17 cellular contexts compared by ENCODE assay signal in the genomic region with DNA sequence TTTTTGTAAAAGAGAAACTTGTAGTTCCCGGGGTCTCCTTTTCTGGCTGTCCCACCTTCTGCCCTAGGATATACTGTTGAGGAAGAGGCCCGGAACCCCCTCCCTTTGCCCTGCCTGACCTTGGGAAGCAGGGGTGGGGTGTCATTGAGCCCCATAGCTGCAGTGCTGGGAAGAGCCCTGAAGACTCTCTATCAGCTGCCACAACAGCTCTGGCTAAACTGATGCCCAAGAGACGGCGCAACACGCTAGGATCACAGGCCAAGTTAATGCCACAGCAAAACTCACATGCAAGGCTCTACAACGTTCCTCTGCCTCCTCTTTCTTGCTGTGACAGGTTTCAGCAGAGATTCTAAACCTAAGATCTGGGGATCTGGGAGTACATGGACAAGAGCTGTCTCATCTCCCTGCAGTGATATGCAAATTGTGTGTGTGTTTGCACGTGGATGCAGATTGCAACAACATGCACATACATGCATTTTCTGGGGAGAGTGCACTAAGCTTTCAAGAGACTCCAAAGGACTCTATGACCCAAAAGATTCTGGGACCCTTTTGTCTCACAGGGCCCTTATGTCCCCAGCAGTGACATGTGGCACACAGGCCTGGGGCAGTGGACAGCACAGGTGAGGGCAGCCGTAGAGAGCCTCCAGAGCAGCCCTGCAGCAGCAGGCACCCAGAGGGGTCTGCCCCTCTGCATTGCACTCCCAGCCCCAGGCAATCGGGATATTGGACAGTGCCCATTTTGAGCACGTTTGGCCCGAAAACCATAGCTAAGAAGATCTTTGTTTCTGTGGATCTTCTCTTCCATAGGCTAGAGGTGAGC. TPM values are rescaled to one million over a fixed set of nuclear protein-coding genes. Genes with fewer than 3 reads are reported as not detected.
DNase-seq lines count a peak whose midpoint lies in the region; ATAC-seq lines count a peak whose summit lies in the region.
"Had no signal": no experiment of that assay in that cellular context is flagged by ENCODE, and none has a peak within 500 bp of the region (broad histone marks: within the 10 kb centered on the region; RNA-seq: fewer than 3 reads in every experiment).

No MANE protein-coding gene starts in this region.

- H3K27ac ChIP-seq in SJCRH30: peak overlapping the region; percentile 95
- H3K27ac ChIP-seq: ovary had no signal

- DNase-seq in SJCRH30: no peak
- DNase-seq in myocyte (ENCODE audit: low read depth): peak; percentile 84
- peak; percentile 58 for DNase-seq in superior temporal gyrus (ENCODE audit: extremely low spot score)
- DNase-seq in NCI-H526 treated with DMSO at 0.1 percent for 48 hours (lab: John Stamatoyannopoulos, UW): no peak
- DNase-seq in iPS-NIHi11 (ENCODE audit: low spot score): no peak
- no peak for DNase-seq in activated naive CD4-positive, alpha-beta T cell treated with Interleukin-2 at 50 U/mL for 16 hours
- DNase-seq: activated T-cell treated with anti-CD3 and anti-CD28 coated beads for 4 hours; GOT3; NCI-H1417 treated with DMSO at 0.1 percent for 48 hours; NCI-H69; SIG-M5; stimulated activated CD4-positive, alpha-beta T cell treated with anti-CD3 and anti-CD28 coated beads, Interleukin-4, amount 100 ng/mL, for 1 hour had no signal

- peaks cover 37% of the 10 kb centered on the region for H3K4me1 ChIP-seq in SJCRH30
- H3K4me1 ChIP-seq in endocrine pancreas (ENCODE audit: control insufficient read depth, insufficient read depth, low read length): peaks cover 22% of the 10 kb centered on the region

- peak overlapping the region; percentile 20 for H3K9ac ChIP-seq in endocrine pancreas (ENCODE audit: control insufficient read depth, insufficient read depth, low read length)

- no peaks in the 10 kb centered on the region for H3K9me3 ChIP-seq in SJCRH30 (replicated peaks)
- H3K9me3 ChIP-seq in endocrine pancreas (ENCODE audit: control insufficient read depth, low read length): no peaks in the 10 kb centered on the region
- H3K9me3 ChIP-seq: ascending aorta, ovary had no signal

- H3K36me3 ChIP-seq in SJCRH30 (no peaks in the 10 kb centered on the region), endocrine pancreas (ENCODE audit: control insufficient read depth, insufficient read depth, low read length) (no peaks in the 10 kb centered on the region)
- H3K36me3 ChIP-seq: ascending aorta, ovary had no signal

- H3K27me3 ChIP-seq in SJCRH30 (no peaks in the 10 kb centered on the region), endocrine pancreas (ENCODE audit: control insufficient read depth, insufficient read depth, low read length) (no peaks in the 10 kb centered on the region)
- H3K27me3 ChIP-seq: ascending aorta, ovary had no signal

- H3K4me3 ChIP-seq in SJCRH30: no peak overlapping the region
- H3K4me3 ChIP-seq in endocrine pancreas (ENCODE audit: control insufficient read depth, insufficient read depth, low read length): peak overlapping the region; percentile 69
- H3K4me3 ChIP-seq: ovary had no signal

- no peak for ATAC-seq in GM18861 (IDR thresholded peaks at IDR 0.05; ENCODE audit: unreplicated experiment)
- ATAC-seq: esophagus mucosa had no signal

RNA-seq across cellular contexts. Expression of a gene that starts 2.5 kb away (rescaled TPM):
- 18.9 and 22.0 TPM in 2 replicates for total RNA-seq in SJCRH30 (2014; rRNA removed; shearing (Covaris generic))
- total RNA-seq in myocyte: 608 and 1,159 TPM in 2 replicates
- polyA plus RNA-seq in myocyte (2012): 413 TPM

RNA-seq across cellular contexts. Expression of a gene that starts 16.5 kb away (rescaled TPM):
- total RNA-seq in SJCRH30 (2014; rRNA removed; shearing (Covaris generic)): 0.24 and 0.25 TPM in 2 replicates
- total RNA-seq in myocyte: 37.4 and 55.5 TPM in 2 replicates
- 39.3 TPM for polyA plus RNA-seq in myocyte (2012)

RNA-seq across cellular contexts. Expression of a gene that starts 38.6 kb away (rescaled TPM):
- 37.9 and 39.0 TPM in 2 replicates for total RNA-seq in SJCRH30 (2014; rRNA removed; shearing (Covaris generic))
- 25.2 and 25.9 TPM in 2 replicates for total RNA-seq in myocyte
- polyA plus RNA-seq in myocyte (2012): 6.3 TPM

RNA-seq across cellular contexts. Expression of a gene that starts 51.0 kb away (rescaled TPM):
- 0.02 TPM in 1 of 2 replicates, not detected in the other for total RNA-seq in SJCRH30 (2014; rRNA removed; shearing (Covaris generic))
- 0.96 and 1.6 TPM in 2 replicates for total RNA-seq in myocyte
- 2.0 TPM for polyA plus RNA-seq in myocyte (2012)
- total RNA-seq: ascending aorta, esophagus mucosa, ovary had no signal

Comparison
In these comparisons a context has a peak if more than half of its experiments do, and no peak if none do; other contexts are left out.
1. DNase-seq: peak in myocyte (single experiment) and superior temporal gyrus (single experiment); none in SJCRH30 (0 of 2), NCI-H526 treated with DMSO at 0.1 percent for 48 hours (single experiment), iPS-NIHi11 (single experiment) and activated naive CD4-positive, alpha-beta T cell treated with Interleukin-2 at 50 U/mL for 16 hours (single experiment).
2. RNA of a gene that starts 2.5 kb away (total RNA-seq): 608 to 1,159 TPM in myocyte; 18.9 to 22.0 TPM in SJCRH30; every median in the first group is over 10 times any median in the second.
3. RNA of a gene that starts 16.5 kb away (total RNA-seq): 37.4 to 55.5 TPM in myocyte; 0.24 to 0.25 TPM in SJCRH30; every median in the first group is over 10 times any median in the second.